Comparison of ENCODE assay signal across 10 cellular contexts in the genomic region with DNA sequence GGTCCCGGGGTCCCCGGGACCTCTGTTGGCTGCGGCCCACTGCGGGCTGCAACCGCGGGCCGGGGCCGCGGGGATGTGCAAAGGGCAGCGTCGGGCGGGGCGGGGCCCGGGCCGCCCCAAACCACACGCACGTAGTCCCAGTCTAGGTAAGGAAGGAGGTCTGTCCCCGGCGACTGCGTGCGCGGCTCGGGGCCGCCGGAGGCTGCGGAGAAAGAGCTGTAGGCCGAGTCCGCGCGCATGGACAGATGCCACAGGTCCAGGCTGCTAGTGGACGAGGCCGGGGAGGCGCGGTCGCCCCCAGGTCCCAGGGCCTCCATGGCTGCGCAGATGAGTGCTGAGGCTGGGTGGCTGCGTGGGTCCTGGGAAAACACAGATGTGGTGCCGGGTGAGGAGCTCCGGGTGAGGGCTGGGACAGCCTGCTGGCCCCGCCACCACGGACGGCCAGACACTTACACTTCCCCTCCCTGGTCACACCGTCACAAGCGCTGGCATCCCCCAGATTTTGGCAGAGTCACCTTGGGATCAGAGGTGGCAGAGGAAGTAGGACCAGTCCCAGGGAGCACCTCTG. TPM values are rescaled to one million over a fixed set of nuclear protein-coding genes. Genes with fewer than 3 reads are reported as not detected.
A peak's percentile ranks its signal among the peaks of the same experiment; 100 is the strongest.
DNase-seq lines count a peak whose midpoint lies in the region; ATAC-seq and TF ChIP-seq lines count a peak whose summit lies in the region.
"Had no signal": no experiment of that assay in that cellular context is flagged by ENCODE, and none has a peak within 500 bp of the region (broad histone marks: within the 10 kb centered on the region; RNA-seq: fewer than 3 reads in every experiment).

No MANE protein-coding gene starts in this region.

- H3K36me3 ChIP-seq in esophagus squamous epithelium (peaks cover 0 to 18% (median 0%) of the 10 kb centered on the region in 3 donors), sigmoid colon (no peaks in the 10 kb centered on the region), mucosa of descending colon (ENCODE audit: low read depth) (no peaks in the 10 kb centered on the region)

- TF ChIP-seq POLR2A in esophagus squamous epithelium (IDR thresholded peaks at IDR 0.05), result no peak
- no peak for TF ChIP-seq POLR2A in sigmoid colon (IDR thresholded peaks at IDR 0.05)

- TF ChIP-seq CTCF in GM10266 (IDR thresholded peaks at IDR 0.05; ENCODE audit: control insufficient read depth, insufficient read depth, low read depth, missing control alignments) (no peak), esophagus squamous epithelium (IDR thresholded peaks at IDR 0.05) (no peak), sigmoid colon (IDR thresholded peaks at IDR 0.05) (no peak), mucosa of descending colon (IDR thresholded peaks at IDR 0.05) (no peak)

- H3K27ac ChIP-seq in esophagus squamous epithelium, result no peak overlapping the region
- no peak overlapping the region for H3K27ac ChIP-seq in sigmoid colon

- TF ChIP-seq EP300 in sigmoid colon (IDR thresholded peaks at IDR 0.05), result no peak

- intact Hi-C loops in esophagus squamous epithelium (cut with DNase I), result loop anchor here (5.0 kb wide), 1 partner anchor 46 kb away; a partner anchor contains a TSS
- intact Hi-C loops in sigmoid colon (cut with DNase I), result loop anchor here (10.0 kb wide), 1 partner anchor 91 kb away; a partner anchor contains a TSS
- intact Hi-C loops in mucosa of descending colon (cut with DNase I, micrococcal nuclease), result no loop called here

- H3K27me3 Mint-ChIP-seq in T-helper 17 cell, result peaks cover 40% of the 10 kb centered on the region

- WGBS in esophagus squamous epithelium, 2 donors, result 69 to 83% methylated on average over 2 to 3 of the region's 44 CpGs
- WGBS in sigmoid colon, 2 donors, result 46 to 82% methylated on average over 44 of the region's 44 CpGs

- H3K4me3 ChIP-seq in esophagus squamous epithelium (peak overlapping the region; percentile 10 to 49 (median 38)), sigmoid colon (peak overlapping the region in 3 of 4 donors; percentile 17 to 27 (median 22)), mucosa of descending colon (no peak overlapping the region)

- peaks cover 10% of the 10 kb centered on the region for H3K4me1 Mint-ChIP-seq in T-helper 17 cell

- ATAC-seq in T-helper 17 cell (peak; percentile 40), HG03469 (IDR thresholded peaks at IDR 0.05; ENCODE audit: unreplicated experiment) (no peak), mucosa of descending colon (no peak), GM18867 (IDR thresholded peaks at IDR 0.05; ENCODE audit: unreplicated experiment) (no peak), HG03095 (IDR thresholded peaks at IDR 0.05; ENCODE audit: unreplicated experiment) (no peak)

- DNase-seq in GM10266 (ENCODE audit: extremely low spot score) (peak; percentile 75), T-helper 17 cell (no peak), esophagus squamous epithelium (lab: John Stamatoyannopoulos, UW) (no peak), sigmoid colon (no peak), mucosa of descending colon (no peak)
- DNase-seq: activated gamma-delta T cell, NCI-H526 treated with DMSO at 0.1 percent for 48 hours had no signal

- peak overlapping the region; percentile 47 for H3K4me3 Mint-ChIP-seq in T-helper 17 cell

- peaks cover 15 to 55% (median 18%) of the 10 kb centered on the region in 3 donors for H3K4me1 ChIP-seq in esophagus squamous epithelium
- H3K4me1 ChIP-seq in sigmoid colon, result peaks cover 0 to 20% (median 18%) of the 10 kb centered on the region in 4 donors
- peaks cover 6% of the 10 kb centered on the region for H3K4me1 ChIP-seq in mucosa of descending colon (ENCODE audit: low read depth)

- no peak overlapping the region for H3K27ac Mint-ChIP-seq in T-helper 17 cell

- H3K27me3 ChIP-seq in esophagus squamous epithelium, result peaks cover 0 to 59% (median 0%) of the 10 kb centered on the region in 4 donors
- peaks cover 0 to 21% (median 12%) of the 10 kb centered on the region in 3 donors for H3K27me3 ChIP-seq in sigmoid colon

- peaks cover 4% of the 10 kb centered on the region for H3K36me3 Mint-ChIP-seq in T-helper 17 cell (ENCODE audit: low read depth)

- H3K9me3 ChIP-seq in T-helper 17 cell (ENCODE audit: control insufficient read depth, low read length, poor library complexity, severe bottlenecking), result no peaks in the 10 kb centered on the region
- H3K9me3 ChIP-seq in esophagus squamous epithelium, result no peaks in the 10 kb centered on the region
- no peaks in the 10 kb centered on the region for H3K9me3 ChIP-seq in sigmoid colon
- H3K9me3 ChIP-seq in mucosa of descending colon, result no peaks in the 10 kb centered on the region

RNA-seq across cellular contexts. Expression of a gene that starts 4.5 kb away (rescaled TPM):
- total RNA-seq in T-helper 17 cell, result under 1 TPM in 1 of 2 donors, not detected in 1; 0.20 TPM
- total RNA-seq in esophagus squamous epithelium, result 10 to 100 TPM in 1 of 4 donors, 1 to 10 TPM in 3; 2.7 to 10.7 (median 3.7) TPM
- 10 to 100 TPM in 1 of 4 donors, 1 to 10 TPM in 3; 4.2 to 20.0 (median 7.6) TPM for total RNA-seq in sigmoid colon
- polyA plus RNA-seq in sigmoid colon, result 10 to 100 TPM; 22.4 to 25.1 (median 24.6) TPM
- total RNA-seq in mucosa of descending colon, result 10 to 100 TPM; 37.3 to 93.5 (median 63.0) TPM

RNA-seq across cellular contexts. Expression of a gene that starts 12.8 kb away (rescaled TPM):
- total RNA-seq in T-helper 17 cell (not detected), esophagus squamous epithelium (under 1 TPM in 2 of 4 donors, not detected in 2; 0.13 to 0.45 TPM), sigmoid colon (under 1 TPM in 2 of 4 donors, not detected in 2; 0.16 to 0.36 TPM), mucosa of descending colon (10 to 100 TPM; 11.6 to 44.5 (median 24.3) TPM)
- 10 to 100 TPM in 2 of 3 donors, 1 to 10 TPM in 1; 8.0 to 33.8 (median 26.4) TPM for polyA plus RNA-seq in sigmoid colon

RNA-seq across cellular contexts. Expression of a gene that starts 40.4 kb away (rescaled TPM):
- total RNA-seq in T-helper 17 cell, result under 1 TPM; 0.70 to 0.94 TPM
- total RNA-seq in esophagus squamous epithelium, result under 1 TPM in 2 of 4 donors, not detected in 2; 0.26 to 0.40 TPM
- total RNA-seq in sigmoid colon, result 1 to 10 TPM in 1 of 4 donors, under 1 TPM in 2, not detected in 1; 0.33 to 1.8 (median 0.55) TPM
- polyA plus RNA-seq in sigmoid colon, result under 1 TPM in 1 of 3 donors, not detected in 2; 0.22 TPM
- under 1 TPM; 0.28 to 0.41 (median 0.36) TPM for total RNA-seq in mucosa of descending colon

RNA-seq across cellular contexts. Expression of a gene that starts 40.5 kb away (rescaled TPM):
- total RNA-seq in T-helper 17 cell, result 100 to 1,000 TPM; 107 to 112 TPM
- total RNA-seq in esophagus squamous epithelium, result 100 to 1,000 TPM; 160 to 232 (median 193) TPM
- 100 to 1,000 TPM; 113 to 230 (median 172) TPM for total RNA-seq in sigmoid colon
- polyA plus RNA-seq in sigmoid colon, result 100 to 1,000 TPM; 416 to 936 (median 650) TPM
- 100 to 1,000 TPM; 448 to 727 (median 690) TPM for total RNA-seq in mucosa of descending colon

RNA-seq across cellular contexts. Expression of a gene that starts 47.6 kb away (rescaled TPM):
- total RNA-seq in T-helper 17 cell (1 to 10 TPM in 1 of 2 donors, under 1 TPM in 1; 0.47 to 1.0 TPM), esophagus squamous epithelium (1 to 10 TPM in 2 of 4 donors, under 1 TPM in 2; 0.29 to 2.3 (median 0.92) TPM), sigmoid colon (1 to 10 TPM in 1 of 4 donors, under 1 TPM in 3; 0.36 to 1.4 (median 0.77) TPM), mucosa of descending colon (1 to 10 TPM; 2.9 to 9.9 (median 3.8) TPM)
- 1 to 10 TPM in 2 of 3 donors, under 1 TPM in 1; 0.60 to 1.7 (median 1.4) TPM for polyA plus RNA-seq in sigmoid colon

Comparison
In these comparisons a context has a peak if more than half of its experiments do, and no peak if none do; other contexts are left out.
1. RNA of a gene that starts 12.8 kb away (total RNA-seq): 11.6 to 44.5 TPM in mucosa of descending colon; 0.16 to 0.36 TPM in sigmoid colon, 0.13 to 0.45 TPM in esophagus squamous epithelium and not detected in T-helper 17 cell; every median in the first group is over 4 times any median in the second.
2. intact Hi-C loops: an anchor here in esophagus squamous epithelium (5.0 kb wide) and sigmoid colon (10.0 kb wide); none called in mucosa of descending colon.